In genomic region chr13:113122571-113123225, GRCh38 we compare ENCODE assay signal across 1 cellular context.
TF ChIP-seq lines count a peak whose summit lies in the region.

Gene F10, plus strand, starts transcription at chr13:113122799. Its CDS starts 57 bp downstream, at chr13:113122856.

TF ChIP-seq in HepG2, 621 proteins besides CTCF, POLR2A, EP300 and RAD21 (continued from another document and continues in another):
- TF ChIP-seq MEF2D (CRISPR knock-in tag; IDR thresholded peaks at IDR 0.05) (peak; percentile 95), ZNF619 (CRISPR knock-in tag; IDR thresholded peaks at IDR 0.05) (peak; percentile 74), ZBTB1 (CRISPR knock-in tag; IDR thresholded peaks at IDR 0.05; ENCODE audit: borderline replicate concordance) (no peak), ZBTB49 (CRISPR knock-in tag; IDR thresholded peaks at IDR 0.05; ENCODE audit: borderline replicate concordance) (no peak), ISX (CRISPR knock-in tag; conservative IDR thresholded peaks at IDR 0.05) (no peak), ZNF501 (CRISPR knock-in tag; IDR thresholded peaks at IDR 0.05) (peak; percentile 63; the same call in 1 of the 2 replicates), IKZF4 (CRISPR knock-in tag; IDR thresholded peaks at IDR 0.05; ENCODE audit: borderline replicate concordance, low read depth, not compliant biosample characterization) (peak; percentile 84), DMTF1 (CRISPR knock-in tag; IDR thresholded peaks at IDR 0.05) (peak; percentile 85; the same call in 1 of the 2 replicates), ZNF552 (CRISPR knock-in tag; IDR thresholded peaks at IDR 0.05; ENCODE audit: borderline replicate concordance) (peak; percentile 1; the same call in 1 of the 2 replicates), BHLHE40 (IDR thresholded peaks at IDR 0.05; ENCODE audit: low read length) (no peak), ZC3H4 (CRISPR knock-in tag; IDR thresholded peaks at IDR 0.05; ENCODE audit: borderline replicate concordance) (0 out of 2 replicates have a peak, but pooled peaks have one; percentile 57), FIP1L1 (IDR thresholded peaks at IDR 0.05; ENCODE audit: borderline replicate concordance, insufficient read depth, low read depth, low read length) (no peak), ZNF510 (CRISPR knock-in tag; IDR thresholded peaks at IDR 0.05; ENCODE audit: low read depth) (no peak), MEIS2 (CRISPR knock-in tag; IDR thresholded peaks at IDR 0.05) (peak; percentile 95; the same call in 1 of the 2 replicates), SOX5 (CRISPR knock-in tag; IDR thresholded peaks at IDR 0.05; ENCODE audit: borderline replicate concordance) (peak; percentile 72; the same call in 1 of the 2 replicates), KAT7 (CRISPR knock-in tag; IDR thresholded peaks at IDR 0.05; ENCODE audit: borderline replicate concordance) (peak; percentile 89; the same call in 1 of the 2 replicates), ZNF570 (CRISPR knock-in tag; IDR thresholded peaks at IDR 0.05; ENCODE audit: borderline replicate concordance) (no peak), ZNF569 (CRISPR knock-in tag; IDR thresholded peaks at IDR 0.05; ENCODE audit: borderline replicate concordance) (no peak), ZNF468 (CRISPR knock-in tag; IDR thresholded peaks at IDR 0.05) (no peak), RFX5 (IDR thresholded peaks at IDR 0.05; ENCODE audit: low read depth, low read length) (peak; percentile 69; the same call in 1 of the 2 replicates), ZNF772 (CRISPR knock-in tag; IDR thresholded peaks at IDR 0.05) (peak; percentile 93; the same call in 1 of the 2 replicates), MAZ (IDR thresholded peaks at IDR 0.05; ENCODE audit: borderline replicate concordance, low read depth, low read length) (0 out of 2 replicates have a peak, but pooled peaks have one; percentile 69), MAZ (CRISPR knock-in tag; IDR thresholded peaks at IDR 0.05; ENCODE audit: low read depth) (peak; percentile 77; the same call in 1 of the 2 replicates), HNF4G (IDR thresholded peaks at IDR 0.05; ENCODE audit: borderline replicate concordance, low read depth, low read length) (peak; percentile 95), HNF4G (CRISPR knock-in tag; IDR thresholded peaks at IDR 0.05; ENCODE audit: borderline replicate concordance, low read depth) (peak; percentile 97), FOXJ3 (CRISPR knock-in tag; IDR thresholded peaks at IDR 0.05; ENCODE audit: borderline replicate concordance) (peak; percentile 75; the same call in 1 of the 2 replicates), GMEB2 (CRISPR knock-in tag; IDR thresholded peaks at IDR 0.05; ENCODE audit: low read depth) (no peak), PRDM10 (CRISPR knock-in tag; IDR thresholded peaks at IDR 0.05; ENCODE audit: low read depth) (peak; percentile 73), ZSCAN25 (CRISPR knock-in tag; IDR thresholded peaks at IDR 0.05) (peak; percentile 77), ZNF775 (CRISPR knock-in tag; IDR thresholded peaks at IDR 0.05; ENCODE audit: borderline replicate concordance) (no peak), HNRNPUL1 (IDR thresholded peaks at IDR 0.05; ENCODE audit: low read depth, low read length) (no peak), ZNF512 (CRISPR knock-in tag; IDR thresholded peaks at IDR 0.05) (no peak; the same call in 1 of the 2 replicates), ZNF703 (CRISPR knock-in tag; IDR thresholded peaks at IDR 0.05; ENCODE audit: borderline replicate concordance) (no peak), GZF1 (CRISPR knock-in tag; IDR thresholded peaks at IDR 0.05) (peak; percentile 87; the same call in 1 of the 2 replicates), ZNF326 (CRISPR knock-in tag; IDR thresholded peaks at IDR 0.05; ENCODE audit: borderline replicate concordance) (no peak)
- TF ChIP-seq, protein P1, sequence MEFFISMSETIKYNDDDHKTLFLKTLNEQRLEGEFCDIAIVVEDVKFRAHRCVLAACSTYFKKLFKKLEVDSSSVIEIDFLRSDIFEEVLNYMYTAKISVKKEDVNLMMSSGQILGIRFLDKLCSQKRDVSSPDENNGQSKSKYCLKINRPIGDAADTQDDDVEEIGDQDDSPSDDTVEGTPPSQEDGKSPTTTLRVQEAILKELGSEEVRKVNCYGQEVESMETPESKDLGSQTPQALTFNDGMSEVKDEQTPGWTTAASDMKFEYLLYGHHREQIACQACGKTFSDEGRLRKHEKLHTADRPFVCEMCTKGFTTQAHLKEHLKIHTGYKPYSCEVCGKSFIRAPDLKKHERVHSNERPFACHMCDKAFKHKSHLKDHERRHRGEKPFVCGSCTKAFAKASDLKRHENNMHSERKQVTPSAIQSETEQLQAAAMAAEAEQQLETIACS (CRISPR knock-in tag; IDR thresholded peaks at IDR 0.05): peak; percentile 40; the same call in 1 of the 2 replicates
- TF ChIP-seq, protein P2, sequence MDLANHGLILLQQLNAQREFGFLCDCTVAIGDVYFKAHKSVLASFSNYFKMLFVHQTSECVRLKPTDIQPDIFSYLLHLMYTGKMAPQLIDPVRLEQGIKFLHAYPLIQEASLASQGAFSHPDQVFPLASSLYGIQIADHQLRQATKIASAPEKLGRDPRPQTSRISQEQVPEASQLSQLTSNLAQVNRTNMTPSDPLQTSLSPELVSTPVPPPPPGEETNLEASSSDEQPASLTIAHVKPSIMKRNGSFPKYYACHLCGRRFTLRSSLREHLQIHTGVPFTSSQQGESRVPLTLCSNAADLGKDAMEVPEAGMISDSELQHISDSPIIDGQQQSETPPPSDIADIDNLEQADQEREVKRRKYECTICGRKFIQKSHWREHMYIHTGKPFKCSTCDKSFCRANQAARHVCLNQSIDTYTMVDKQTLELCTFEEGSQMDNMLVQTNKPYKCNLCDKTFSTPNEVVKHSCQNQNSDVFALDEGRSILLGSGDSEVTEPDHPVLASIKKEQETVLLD (CRISPR knock-in tag; IDR thresholded peaks at IDR 0.05; ENCODE audit: low read depth): no peak; the same call in 1 of the 2 replicates
- TF ChIP-seq, protein P3, sequence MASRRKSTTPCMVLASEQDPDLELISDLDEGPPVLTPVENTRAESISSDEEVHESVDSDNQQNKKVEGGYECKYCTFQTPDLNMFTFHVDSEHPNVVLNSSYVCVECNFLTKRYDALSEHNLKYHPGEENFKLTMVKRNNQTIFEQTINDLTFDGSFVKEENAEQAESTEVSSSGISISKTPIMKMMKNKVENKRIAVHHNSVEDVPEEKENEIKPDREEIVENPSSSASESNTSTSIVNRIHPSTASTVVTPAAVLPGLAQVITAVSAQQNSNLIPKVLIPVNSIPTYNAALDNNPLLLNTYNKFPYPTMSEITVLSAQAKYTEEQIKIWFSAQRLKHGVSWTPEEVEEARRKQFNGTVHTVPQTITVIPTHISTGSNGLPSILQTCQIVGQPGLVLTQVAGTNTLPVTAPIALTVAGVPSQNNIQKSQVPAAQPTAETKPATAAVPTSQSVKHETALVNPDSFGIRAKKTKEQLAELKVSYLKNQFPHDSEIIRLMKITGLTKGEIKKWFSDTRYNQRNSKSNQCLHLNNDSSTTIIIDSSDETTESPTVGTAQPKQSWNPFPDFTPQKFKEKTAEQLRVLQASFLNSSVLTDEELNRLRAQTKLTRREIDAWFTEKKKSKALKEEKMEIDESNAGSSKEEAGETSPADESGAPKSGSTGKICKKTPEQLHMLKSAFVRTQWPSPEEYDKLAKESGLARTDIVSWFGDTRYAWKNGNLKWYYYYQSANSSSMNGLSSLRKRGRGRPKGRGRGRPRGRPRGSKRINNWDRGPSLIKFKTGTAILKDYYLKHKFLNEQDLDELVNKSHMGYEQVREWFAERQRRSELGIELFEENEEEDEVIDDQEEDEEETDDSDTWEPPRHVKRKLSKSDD (CRISPR knock-in tag; IDR thresholded peaks at IDR 0.05; ENCODE audit: low read depth): no peak
- TF ChIP-seq, protein P4, sequence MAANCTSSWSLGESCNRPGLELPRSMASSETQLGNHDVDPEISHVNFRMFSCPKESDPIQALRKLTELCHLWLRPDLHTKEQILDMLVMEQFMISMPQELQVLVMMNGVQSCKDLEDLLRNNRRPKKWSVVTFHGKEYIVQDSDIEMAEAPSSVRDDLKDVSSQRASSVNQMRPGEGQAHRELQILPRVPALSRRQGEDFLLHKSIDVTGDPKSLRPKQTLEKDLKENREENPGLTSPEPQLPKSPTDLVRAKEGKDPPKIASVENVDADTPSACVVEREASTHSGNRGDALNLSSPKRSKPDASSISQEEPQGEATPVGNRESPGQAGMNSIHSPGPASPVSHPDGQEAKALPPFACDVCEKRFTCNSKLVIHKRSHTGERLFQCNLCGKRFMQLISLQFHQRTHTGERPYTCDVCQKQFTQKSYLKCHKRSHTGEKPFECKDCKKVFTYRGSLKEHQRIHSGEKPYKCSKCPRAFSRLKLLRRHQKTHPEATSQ (CRISPR knock-in tag; IDR thresholded peaks at IDR 0.05; ENCODE audit: borderline replicate concordance): peak; percentile 96
